Comparison of ENCODE assay signal across 11 cellular contexts in genomic region chr2:234081970-234082822, GRCh38. TPM values are rescaled to one million over a fixed set of nuclear protein-coding genes. Genes with fewer than 3 reads are reported as not detected.
DNase-seq lines count a peak whose midpoint lies in the region; ATAC-seq and TF ChIP-seq lines count a peak whose summit lies in the region.
"Had no signal": no experiment of that assay in that cellular context is flagged by ENCODE, and none has a peak within 500 bp of the region (broad histone marks: within the 10 kb centered on the region; RNA-seq: fewer than 3 reads in every experiment).

No MANE protein-coding gene starts in this region.

- TF ChIP-seq CTCF in lung (IDR thresholded peaks at IDR 0.05; ENCODE audit: control extremely low read depth, extremely low read depth) = no peak
- no peak for TF ChIP-seq CTCF in ascending aorta (IDR thresholded peaks at IDR 0.05)

- H3K36me3 ChIP-seq in lung (ENCODE audit: control insufficient read depth in 2 of 2, insufficient read depth in 2 of 2, low read length in 2 of 2) = no peaks in the 10 kb centered on the region
- H3K36me3 ChIP-seq in ascending aorta = no peaks in the 10 kb centered on the region
- H3K36me3 ChIP-seq: gastrocnemius medialis had no signal

- H3K27ac ChIP-seq in lung (ENCODE audit: low read depth in 1 of 2, low read length in 1 of 2) (peak overlapping the region in 1 of 2 donors; percentile 35), ascending aorta (no peak overlapping the region)
- H3K27ac ChIP-seq: gastrocnemius medialis had no signal

- 53 to 76% methylated on average over 15 of the region's 15 CpGs for WGBS in lung, 2 donors

- H3K4me3 ChIP-seq in lung (no peak overlapping the region), ascending aorta (no peak overlapping the region)
- H3K4me3 ChIP-seq: gastrocnemius medialis had no signal

- peak; percentile 90 for DNase-seq in DMS153 treated with DMSO at 0.1 percent for 48 hours (lab: John Stamatoyannopoulos, UW; ENCODE audit: unreplicated experiment)
- peak; percentile 96 for DNase-seq in NCI-H2029 treated with DMSO at 0.1 percent for 48 hours (lab: John Stamatoyannopoulos, UW)
- peak; percentile 31 for DNase-seq in SW480 (ENCODE audit: low spot score)
- DNase-seq in lung (ENCODE audit: low spot score) = peak; percentile 65
- no peak for DNase-seq in activated T-cell treated with anti-CD3 and anti-CD28 coated beads, Interleukin-2, amount 50 U/mL, for 48 hours
- no peak for DNase-seq in GM19240 (ENCODE audit: insufficient read length, low spot score)
- no peak for DNase-seq in ascending aorta (ENCODE audit: low spot score in 2 of 2)
- DNase-seq: activated naive CD4-positive, alpha-beta T cell treated with anti-CD3 and anti-CD28 coated beads, Interleukin-2, amount 50 U/mL, for 16 hours; gastrocnemius medialis; kidney glomerular epithelial cell had no signal

- H3K4me1 ChIP-seq in lung (ENCODE audit: control insufficient read depth in 2 of 2, insufficient read depth in 2 of 2, low read length in 2 of 2) (no peaks in the 10 kb centered on the region), ascending aorta (no peaks in the 10 kb centered on the region)
- H3K4me1 ChIP-seq: gastrocnemius medialis had no signal

- no peaks in the 10 kb centered on the region for H3K27me3 ChIP-seq in lung (ENCODE audit: control insufficient read depth, insufficient read depth)
- H3K27me3 ChIP-seq in ascending aorta = no peaks in the 10 kb centered on the region
- H3K27me3 ChIP-seq: gastrocnemius medialis had no signal

- H3K9me3 ChIP-seq in lung (ENCODE audit: control insufficient read depth in 2 of 2, insufficient read depth in 1 of 2, low read length in 1 of 2) (no peaks in the 10 kb centered on the region), ascending aorta (no peaks in the 10 kb centered on the region)
- H3K9me3 ChIP-seq: gastrocnemius medialis had no signal

- intact Hi-C loops in ascending aorta (cut with DNase I) = no loop called here

- ATAC-seq in lung (ENCODE audit: insufficient read depth, low FRiP score) (peak; percentile 34), GM21737 (IDR thresholded peaks at IDR 0.05; ENCODE audit: unreplicated experiment) (no peak)
- ATAC-seq: gastrocnemius medialis had no signal

RNA-seq across cellular contexts. Expression of gene SPP2, which starts 31.7 kb away (rescaled TPM):
- total RNA-seq in lung = not detected
- polyA plus RNA-seq in lung = not detected
- not detected for total RNA-seq in ascending aorta

Comparison
In these comparisons a context has a peak if more than half of its experiments do, and no peak if none do; other contexts are left out.
1. DNase-seq: peak in DMS153 treated with DMSO at 0.1 percent for 48 hours (single experiment), NCI-H2029 treated with DMSO at 0.1 percent for 48 hours (single experiment), SW480 (single experiment) and lung (single experiment); none in activated T-cell treated with anti-CD3 and anti-CD28 coated beads, Interleukin-2, amount 50 U/mL, for 48 hours (0 of 2), GM19240 (single experiment) and ascending aorta (0 of 2).